ENCODE assay signal across 20 cellular contexts in genomic region chr10:127228195-127228785, GRCh38. TPM values are rescaled to one million over a fixed set of nuclear protein-coding genes. Genes with fewer than 3 reads are reported as not detected.
A peak's percentile ranks its signal among the peaks of the same experiment; 100 is the strongest.
DNase-seq lines count a peak whose midpoint lies in the region; FAIRE-seq and TF ChIP-seq lines count a peak whose summit lies in the region.
"Had no signal": no experiment of that assay in that cellular context is flagged by ENCODE, and none has a peak within 500 bp of the region (broad histone marks: within the 10 kb centered on the region; RNA-seq: fewer than 3 reads in every experiment).

No MANE protein-coding gene starts in this region.

- TF ChIP-seq CTCF in LNCaP clone FGC (IDR thresholded peaks at IDR 0.05; ENCODE audit: control insufficient read depth, extremely low read depth, insufficient read depth) (peak; percentile 29), astrocyte of the spinal cord (IDR thresholded peaks at IDR 0.05; ENCODE audit: low read depth, low read length) (no peak), liver (IDR thresholded peaks at IDR 0.05; ENCODE audit: low read depth, low read length, missing input control) (no peak)

- DNase-seq in LNCaP clone FGC (ENCODE audit: low read depth): no peak
- peak; percentile 6 for DNase-seq in astrocyte of the spinal cord (ENCODE audit: low read depth, low spot score)
- peak; percentile 31 for DNase-seq in superior temporal gyrus (ENCODE audit: extremely low spot score)
- DNase-seq in G401 (ENCODE audit: low spot score): no peak
- DNase-seq in small intestine: no peak
- DNase-seq in NCI-H1930 (lab: John Stamatoyannopoulos, UW): no peak
- DNase-seq: activated CD8-positive, alpha-beta memory T cell treated with anti-CD3 and anti-CD28 coated beads, Interleukin-2, amount 10 ng/mL, durations not matched to agents 7 days and 5 days; activated gamma-delta T cell; hippocampal formation; left colon; naive B cell; SHP77 had no signal

- in situ Hi-C loops in astrocyte of the spinal cord (cut with HindIII; ENCODE audit: low sequenced_read_pairs) (no loop called here), G401 (cut with HindIII; ENCODE audit: low sequenced_read_pairs) (no loop called here)

- no peaks in the 10 kb centered on the region for H3K9me3 ChIP-seq in liver (ENCODE audit: control insufficient read depth in 4 of 4, low read length in 3 of 4)
- no peaks in the 10 kb centered on the region for H3K9me3 ChIP-seq in small intestine (ENCODE audit: control insufficient read depth, low read depth)
- H3K9me3 ChIP-seq: esophagus muscularis mucosa, HAP-1 had no signal

- H3K27ac ChIP-seq in liver (ENCODE audit: low read depth in 1 of 2, low read length in 2 of 2): no peak overlapping the region
- no peak overlapping the region for H3K27ac ChIP-seq in small intestine (ENCODE audit: low read depth in 1 of 2, low read length in 1 of 2)
- H3K27ac ChIP-seq: C4-2B, esophagus muscularis mucosa had no signal

- H3K27me3 ChIP-seq in liver (ENCODE audit: control insufficient read depth in 4 of 4, insufficient read depth in 4 of 4, low read length in 3 of 4): no peaks in the 10 kb centered on the region
- no peaks in the 10 kb centered on the region for H3K27me3 ChIP-seq in small intestine (ENCODE audit: control insufficient read depth in 2 of 2, insufficient read depth in 2 of 2, low read length in 2 of 2)
- H3K27me3 ChIP-seq: esophagus muscularis mucosa had no signal

- H3K9ac ChIP-seq in liver (ENCODE audit: low read depth in 1 of 2, low read length in 2 of 2): no peak overlapping the region

- FAIRE-seq in small intestine (lab: Jason Lieb, UNC): no peak

- H3K36me3 ChIP-seq in liver (ENCODE audit: control insufficient read depth in 4 of 4, insufficient read depth in 3 of 4, low read depth in 1 of 4, low read length in 3 of 4) (no peaks in the 10 kb centered on the region), small intestine (ENCODE audit: control insufficient read depth in 2 of 2, insufficient read depth in 2 of 2, low read length in 2 of 2) (no peaks in the 10 kb centered on the region)
- H3K36me3 ChIP-seq: esophagus muscularis mucosa, HAP-1 had no signal

- peaks cover 7 to 22% (median 17%) of the 10 kb centered on the region in 4 donors for H3K4me1 ChIP-seq in liver (ENCODE audit: control insufficient read depth in 4 of 4, insufficient read depth in 4 of 4, low read length in 3 of 4)
- peaks cover 0 to 5% of the 10 kb centered on the region in 2 donors for H3K4me1 ChIP-seq in small intestine (ENCODE audit: control insufficient read depth in 2 of 2, insufficient read depth in 1 of 2, low read depth in 1 of 2, low read length in 1 of 2)
- H3K4me1 ChIP-seq: esophagus muscularis mucosa had no signal

- peak in 1 of 2 donors; percentile 23 for TF ChIP-seq RAD21 in liver (IDR thresholded peaks at IDR 0.05)

- H3K4me3 ChIP-seq in LNCaP clone FGC (ENCODE audit: low read depth, low read length): no peak overlapping the region
- H3K4me3 ChIP-seq in astrocyte of the spinal cord (ENCODE audit: low read depth, low read length): no peak overlapping the region
- no peak overlapping the region for H3K4me3 ChIP-seq in liver (ENCODE audit: low read depth in 1 of 3, low read length in 3 of 3)
- no peak overlapping the region for H3K4me3 ChIP-seq in small intestine (ENCODE audit: low read depth in 1 of 2, low read length in 2 of 2)
- H3K4me3 ChIP-seq: esophagus muscularis mucosa, HAP-1 had no signal

- 48% methylated on average over 12 of the region's 12 CpGs for WGBS in liver
- WGBS in small intestine, 3 donors: 63 to 67% (median 65%) methylated on average over 12 of the region's 12 CpGs

TF ChIP-seq in liver, 16 proteins besides CTCF, POLR2A, EP300 and RAD21:
- TF ChIP-seq MAX (IDR thresholded peaks at IDR 0.05) (peak; percentile 4), FOXA2 (IDR thresholded peaks at IDR 0.05) (no peak), TAF1 (conservative IDR thresholded peaks at IDR 0.05) (no peak)

RNA-seq across cellular contexts. Expression of gene INSYN2A, which starts 31.9 kb away (rescaled TPM):
- total RNA-seq in liver: not detected
- polyA plus RNA-seq in liver (under 1 TPM in 1 of 2 donors, not detected in 1; 0.54 TPM), small intestine (under 1 TPM; 0.22 to 0.27 (median 0.22) TPM)
- not detected in 2 replicates for total RNA-seq in G401 (2014; rRNA removed; shearing (Covaris generic))
- total RNA-seq: activated CD8-positive, alpha-beta memory T cell treated with anti-CD3 and anti-CD28 coated beads, Interleukin-2, amount 10 ng/mL, durations not matched to agents 7 days and 5 days; Daoy; dermis microvascular lymphatic vessel endothelial cell; pulmonary artery endothelial cell; subcutaneous adipose tissue had no signal

Comparison
In these comparisons a context has a peak if more than half of its experiments do, and no peak if none do; other contexts are left out.
1. DNase-seq: peak in astrocyte of the spinal cord (single experiment) and superior temporal gyrus (single experiment); none in LNCaP clone FGC (single experiment), G401 (single experiment), small intestine (single experiment) and NCI-H1930 (0 of 2).